1 cellular context compared by ENCODE assay signal in the genomic region with DNA sequence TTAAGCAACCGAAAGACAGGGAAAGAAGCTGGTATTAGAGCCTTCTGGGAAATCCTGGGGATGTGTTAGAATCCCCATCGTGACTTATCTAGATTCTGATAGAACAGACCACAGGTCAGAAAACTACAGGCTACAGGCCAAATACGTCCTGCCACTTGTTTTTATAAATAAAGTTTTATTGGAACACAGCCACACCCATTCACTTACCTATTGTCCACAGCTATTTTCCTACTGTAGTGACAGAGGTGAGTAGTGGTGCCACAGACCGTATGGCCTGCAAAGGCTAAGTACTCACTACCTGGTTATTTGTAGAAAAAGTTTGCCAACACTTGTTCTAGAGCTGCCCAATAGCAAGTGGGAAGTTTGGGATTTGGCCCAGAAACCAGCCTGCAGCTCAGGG.
A peak's percentile ranks its signal among the peaks of the same experiment; 100 is the strongest.
TF ChIP-seq lines count a peak whose summit lies in the region.

No MANE protein-coding gene starts in this region.

TF ChIP-seq in GM12878, 131 proteins besides CTCF, POLR2A, EP300 and RAD21:
- TF ChIP-seq, protein P1, sequence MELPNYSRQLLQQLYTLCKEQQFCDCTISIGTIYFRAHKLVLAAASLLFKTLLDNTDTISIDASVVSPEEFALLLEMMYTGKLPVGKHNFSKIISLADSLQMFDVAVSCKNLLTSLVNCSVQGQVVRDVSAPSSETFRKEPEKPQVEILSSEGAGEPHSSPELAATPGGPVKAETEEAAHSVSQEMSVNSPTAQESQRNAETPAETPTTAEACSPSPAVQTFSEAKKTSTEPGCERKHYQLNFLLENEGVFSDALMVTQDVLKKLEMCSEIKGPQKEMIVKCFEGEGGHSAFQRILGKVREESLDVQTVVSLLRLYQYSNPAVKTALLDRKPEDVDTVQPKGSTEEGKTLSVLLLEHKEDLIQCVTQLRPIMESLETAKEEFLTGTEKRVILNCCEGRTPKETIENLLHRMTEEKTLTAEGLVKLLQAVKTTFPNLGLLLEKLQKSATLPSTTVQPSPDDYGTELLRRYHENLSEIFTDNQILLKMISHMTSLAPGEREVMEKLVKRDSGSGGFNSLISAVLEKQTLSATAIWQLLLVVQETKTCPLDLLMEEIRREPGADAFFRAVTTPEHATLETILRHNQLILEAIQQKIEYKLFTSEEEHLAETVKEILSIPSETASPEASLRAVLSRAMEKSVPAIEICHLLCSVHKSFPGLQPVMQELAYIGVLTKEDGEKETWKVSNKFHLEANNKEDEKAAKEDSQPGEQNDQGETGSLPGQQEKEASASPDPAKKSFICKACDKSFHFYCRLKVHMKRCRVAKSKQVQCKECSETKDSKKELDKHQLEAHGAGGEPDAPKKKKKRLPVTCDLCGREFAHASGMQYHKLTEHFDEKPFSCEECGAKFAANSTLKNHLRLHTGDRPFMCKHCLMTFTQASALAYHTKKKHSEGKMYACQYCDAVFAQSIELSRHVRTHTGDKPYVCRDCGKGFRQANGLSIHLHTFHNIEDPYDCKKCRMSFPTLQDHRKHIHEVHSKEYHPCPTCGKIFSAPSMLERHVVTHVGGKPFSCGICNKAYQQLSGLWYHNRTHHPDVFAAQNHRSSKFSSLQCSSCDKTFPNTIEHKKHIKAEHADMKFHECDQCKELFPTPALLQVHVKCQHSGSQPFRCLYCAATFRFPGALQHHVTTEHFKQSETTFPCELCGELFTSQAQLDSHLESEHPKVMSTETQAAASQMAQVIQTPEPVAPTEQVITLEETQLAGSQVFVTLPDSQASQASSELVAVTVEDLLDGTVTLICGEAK (IDR thresholded peaks at IDR 0.05; ENCODE audit: borderline replicate concordance): peak; percentile 56; the same call in 1 of the 2 replicates
- no peak for TF ChIP-seq FOXK2 (IDR thresholded peaks at IDR 0.05)
TF ChIP-seq in GM12878: peak in this region for 1.
